ENCODE assay signal across 9 cellular contexts in the genomic region with DNA sequence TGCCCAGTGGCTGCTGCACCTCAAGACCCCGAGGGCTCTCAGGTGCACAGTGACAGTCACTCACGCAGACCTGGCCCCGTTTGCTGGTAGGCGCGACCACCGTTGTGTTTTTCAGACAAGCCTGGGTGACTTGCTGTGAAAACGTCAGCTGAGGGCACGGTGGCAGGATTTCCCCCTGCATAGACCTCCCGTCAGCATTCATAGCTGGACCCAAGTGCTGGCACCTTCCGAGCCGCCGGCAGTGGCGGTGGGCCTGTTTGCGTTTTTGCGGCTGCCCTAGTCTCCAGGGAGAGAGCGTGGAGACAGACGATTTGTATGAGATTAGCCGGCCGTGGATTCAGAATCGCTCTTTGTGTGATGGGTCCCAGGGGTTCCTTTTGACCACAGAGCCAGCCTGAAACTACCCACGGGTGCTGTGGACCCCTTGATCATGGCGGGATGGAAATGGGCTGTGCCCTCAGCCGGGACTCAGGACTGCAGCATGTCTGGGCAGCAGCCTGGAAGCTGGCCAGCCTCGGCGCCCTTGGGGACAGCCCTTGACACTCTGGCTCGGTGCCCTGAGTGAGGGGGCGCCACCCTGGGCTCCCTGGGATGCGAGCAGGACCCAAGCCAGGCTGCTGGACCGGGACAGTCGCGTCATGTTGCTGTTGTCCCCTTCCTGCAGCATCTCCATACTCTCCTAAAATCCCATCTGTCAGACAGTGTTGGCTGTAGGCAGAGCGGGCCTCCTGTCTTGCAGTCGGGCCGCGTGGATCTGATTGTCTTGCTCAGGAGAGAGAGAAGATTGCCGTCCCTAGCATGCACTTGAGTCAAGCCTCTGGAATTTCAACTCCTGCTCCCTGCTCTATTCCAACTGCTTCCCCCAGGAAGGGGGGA. TPM values are rescaled to one million over a fixed set of nuclear protein-coding genes. Genes with fewer than 3 reads are reported as not detected.
DNase-seq lines count a peak whose midpoint lies in the region; ATAC-seq and TF ChIP-seq lines count a peak whose summit lies in the region.
"Had no signal": no experiment of that assay in that cellular context is flagged by ENCODE, and none has a peak within 500 bp of the region (broad histone marks: within the 10 kb centered on the region; RNA-seq: fewer than 3 reads in every experiment).

No MANE protein-coding gene starts in this region.

- no peaks in the 10 kb centered on the region for H3K9me3 Mint-ChIP-seq in endothelial cell (ENCODE audit: unreplicated experiment)
- H3K9me3 Mint-ChIP-seq: naive thymus-derived CD8-positive, alpha-beta T cell had no signal

- H3K4me1 Mint-ChIP-seq in endothelial cell (ENCODE audit: unreplicated experiment), result peaks cover 38% of the 10 kb centered on the region

- no peak overlapping the region for H3K27ac Mint-ChIP-seq in endothelial cell (ENCODE audit: unreplicated experiment)

- H3K4me3 Mint-ChIP-seq in endothelial cell (ENCODE audit: unreplicated experiment), result no peak overlapping the region

- H3K36me3 Mint-ChIP-seq in endothelial cell (ENCODE audit: low read depth, unreplicated experiment), result peaks cover 4% of the 10 kb centered on the region

- TF ChIP-seq CTCF in omental fat pad (IDR thresholded peaks at IDR 0.05) (no peak), endothelial cell (IDR thresholded peaks at IDR 0.05; ENCODE audit: unreplicated experiment) (no peak)

- peak; percentile 83 for DNase-seq in AG20443 (ENCODE audit: low spot score)
- peak; percentile 52 for DNase-seq in NCI-H2171 (lab: John Stamatoyannopoulos, UW)
- peak; percentile 91 for DNase-seq in fibroblast of gingiva (ENCODE audit: low read depth)
- no peak for DNase-seq in omental fat pad (ENCODE audit: low spot score)
- DNase-seq in activated T-cell treated with anti-CD3 and anti-CD28 coated beads, Interleukin-2, amount 50 U/mL, for 1 hour, result no peak
- DNase-seq in NCI-H2029 (lab: John Stamatoyannopoulos, UW), result no peak
- DNase-seq in endothelial cell (ENCODE audit: low spot score), result no peak
- no peak for DNase-seq in ecto neural progenitor cell (ENCODE audit: low spot score)
- DNase-seq: naive thymus-derived CD8-positive, alpha-beta T cell had no signal

- ATAC-seq in omental fat pad (ENCODE audit: low FRiP score), result peak; percentile 60
- ATAC-seq: naive thymus-derived CD8-positive, alpha-beta T cell had no signal

- H3K27me3 Mint-ChIP-seq in endothelial cell (ENCODE audit: unreplicated experiment), result peaks cover 4% of the 10 kb centered on the region
- H3K27me3 Mint-ChIP-seq: naive thymus-derived CD8-positive, alpha-beta T cell had no signal

RNA-seq across cellular contexts. Expression of gene KDM4B, which starts 8.6 kb away (rescaled TPM):
- total RNA-seq in omental fat pad (10 to 100 TPM; 16.3 to 38.3 (median 22.4) TPM), endothelial cell (ENCODE audit: unreplicated experiment) (42.4 TPM)

Comparison
In these comparisons a context has a peak if more than half of its experiments do, and no peak if none do; other contexts are left out.
1. DNase-seq: peak in AG20443 (single experiment), NCI-H2171 (single experiment) and fibroblast of gingiva (single experiment); none in omental fat pad (single experiment), activated T-cell treated with anti-CD3 and anti-CD28 coated beads, Interleukin-2, amount 50 U/mL, for 1 hour (single experiment), NCI-H2029 (single experiment), endothelial cell (single experiment) and ecto neural progenitor cell (single experiment).